ENCODE assay signal across 8 cellular contexts in genomic region chr3:186107148-186108105, GRCh38. TPM values are rescaled to one million over a fixed set of nuclear protein-coding genes. Genes with fewer than 3 reads are reported as not detected.
A peak's percentile ranks its signal among the peaks of the same experiment; 100 is the strongest.
DNase-seq lines count a peak whose midpoint lies in the region; ATAC-seq, FAIRE-seq and TF ChIP-seq lines count a peak whose summit lies in the region.

No MANE protein-coding gene starts in this region.

- H3K4me1 ChIP-seq in urinary bladder (ENCODE audit: insufficient read depth): no peaks in the 10 kb centered on the region

- H3F3A ChIP-seq in neural cell (ENCODE audit: insufficient read depth, low read length, poor library complexity, severe bottlenecking): no peaks in the 10 kb centered on the region

- H3K9ac ChIP-seq in neural cell (ENCODE audit: low read length): peak overlapping the region; percentile 67

- no peaks in the 10 kb centered on the region for H3K9me2 ChIP-seq in neural cell (ENCODE audit: insufficient read depth, low read length)

- CTCF ChIA-PET in activated naive CD4-positive, alpha-beta T cell treated with anti-CD3 and anti-CD28 coated beads, Interleukin-2, amount 10 ng/mL, durations not matched to agents 7 days and 5 days (lab: Charles Lee): no interaction called here

- peaks cover 90% of the 10 kb centered on the region for H3K27me3 Mint-ChIP-seq in activated naive CD4-positive, alpha-beta T cell treated with anti-CD3 and anti-CD28 coated beads, Interleukin-2, amount 10 ng/mL, durations not matched to agents 7 days and 5 days

- no peaks in the 10 kb centered on the region for H3K36me3 Mint-ChIP-seq in activated naive CD4-positive, alpha-beta T cell treated with anti-CD3 and anti-CD28 coated beads, Interleukin-2, amount 10 ng/mL, durations not matched to agents 7 days and 5 days

- H3K36me3 ChIP-seq in MG63 (peaks cover 23% of the 10 kb centered on the region), neural cell (ENCODE audit: insufficient read depth, low read length) (no peaks in the 10 kb centered on the region), urinary bladder (ENCODE audit: insufficient read depth) (no peaks in the 10 kb centered on the region)

- peak overlapping the region; percentile 90 for H3K4me2 ChIP-seq in neural cell (ENCODE audit: low read length)

- no peak for TF ChIP-seq RAD21 in neural cell (conservative IDR thresholded peaks at IDR 0.05)

- 4% methylated on average over 45 of the region's 45 CpGs for WGBS in urinary bladder

- ATAC-seq in HG03139 (IDR thresholded peaks at IDR 0.05; ENCODE audit: unreplicated experiment): no peak

- no peak for TF ChIP-seq EP300 in neural cell (conservative IDR thresholded peaks at IDR 0.05; ENCODE audit: poor library complexity, severe bottlenecking)

- H3K27ac ChIP-seq in neural cell (ENCODE audit: low read length) (no peak overlapping the region), urinary bladder (ENCODE audit: low read depth) (no peak overlapping the region)

- H3K4me3 Mint-ChIP-seq in activated naive CD4-positive, alpha-beta T cell treated with anti-CD3 and anti-CD28 coated beads, Interleukin-2, amount 10 ng/mL, durations not matched to agents 7 days and 5 days: peak overlapping the region; percentile 80

- no peaks in the 10 kb centered on the region for H3K79me2 ChIP-seq in neural cell (replicated peaks; ENCODE audit: insufficient read depth, low read length)

- peak overlapping the region; percentile 17 for H2AFZ ChIP-seq in neural cell (ENCODE audit: low read depth, low read length)

- H4K20me1 ChIP-seq in neural cell (ENCODE audit: insufficient read depth): no peaks in the 10 kb centered on the region

- H3K4me3 ChIP-seq in GM12864 (ENCODE audit: low read depth, low read length) (peak overlapping the region; percentile 75), MG63 (peak overlapping the region; percentile 80), neural cell (ENCODE audit: low read length) (peak overlapping the region; percentile 81), urinary bladder (ENCODE audit: low read depth, low read length) (peak overlapping the region; percentile 52)

- no peak overlapping the region for H3K27ac Mint-ChIP-seq in activated naive CD4-positive, alpha-beta T cell treated with anti-CD3 and anti-CD28 coated beads, Interleukin-2, amount 10 ng/mL, durations not matched to agents 7 days and 5 days

- no peak for FAIRE-seq in RCC 7860 (lab: Jason Lieb, UNC)

- no peak for TF ChIP-seq CTCF in GM12864 (IDR thresholded peaks at IDR 0.05; ENCODE audit: low read depth, low read length, missing control alignments)
- no peak for TF ChIP-seq CTCF in neural cell (IDR thresholded peaks at IDR 0.05; ENCODE audit: poor library complexity, severe bottlenecking)

- peaks cover 39% of the 10 kb centered on the region for H3K4me1 Mint-ChIP-seq in activated naive CD4-positive, alpha-beta T cell treated with anti-CD3 and anti-CD28 coated beads, Interleukin-2, amount 10 ng/mL, durations not matched to agents 7 days and 5 days

- no peaks in the 10 kb centered on the region for H3K9me3 Mint-ChIP-seq in activated naive CD4-positive, alpha-beta T cell treated with anti-CD3 and anti-CD28 coated beads, Interleukin-2, amount 10 ng/mL, durations not matched to agents 7 days and 5 days

- DNase-seq in GM12864 (ENCODE audit: low read depth) (no peak), MG63 (peak; percentile 84), RCC 7860 (ENCODE audit: low spot score) (peak; percentile 46), germinal center (ENCODE audit: low spot score) (peak; percentile 72)
- peak; percentile 69 for DNase-seq in activated naive CD4-positive, alpha-beta T cell treated with anti-CD3 and anti-CD28 coated beads, Interleukin-2, amount 10 ng/mL, durations not matched to agents 7 days and 5 days

- no peaks in the 10 kb centered on the region for H3K9me3 ChIP-seq in MG63
- H3K9me3 ChIP-seq in neural cell (ENCODE audit: low read length): no peaks in the 10 kb centered on the region

- H3K27me3 ChIP-seq in MG63: no peaks in the 10 kb centered on the region
- H3K27me3 ChIP-seq in neural cell (ENCODE audit: insufficient read depth, low read depth, low read length): peaks cover 47% of the 10 kb centered on the region

TF ChIP-seq in neural cell, 6 proteins besides CTCF, POLR2A, EP300 and RAD21:
- TF ChIP-seq MXI1 (conservative IDR thresholded peaks at IDR 0.05; ENCODE audit: poor library complexity, severe bottlenecking) (peak; percentile 11), POLR2AphosphoS5 (IDR thresholded peaks at IDR 0.05) (no peak)
TF ChIP-seq in neural cell: peak in this region for 1.

RNA-seq across cellular contexts. Expression of gene ETV5, which starts 1.5 kb away (rescaled TPM):
- total RNA-seq in MG63 (2014; rRNA removed; shearing (Covaris generic); ENCODE audit: low replicate concordance): 21.8 and 36.4 TPM in 2 replicates
- polyA plus RNA-seq in neural cell: 0.30 and 6.1 TPM in 2 replicates
- polyA minus RNA-seq in neural cell: 0.97 and 3.5 TPM in 2 replicates
- total RNA-seq in urinary bladder: 12.8 TPM
- polyA plus RNA-seq in urinary bladder: 2.6 TPM
